8 cellular contexts compared by ENCODE assay signal in genomic region chr14:99575043-99576023, GRCh38. TPM values are rescaled to one million over a fixed set of nuclear protein-coding genes. Genes with fewer than 3 reads are reported as not detected.
DNase-seq lines count a peak whose midpoint lies in the region; ATAC-seq and TF ChIP-seq lines count a peak whose summit lies in the region.

No MANE protein-coding gene starts in this region.

- DNase-seq in NT2/D1 (ENCODE audit: low read depth, low spot score) (no peak), glomerular visceral epithelial cell (ENCODE audit: extremely low spot score) (peak; percentile 93), sigmoid colon (no peak), NCI-H510A treated with DMSO at 0.1 percent for 48 hours (lab: John Stamatoyannopoulos, UW) (no peak)
- DNase-seq in activated T-cell treated with anti-CD3 and anti-CD28 coated beads, Interleukin-2, amount 50 U/mL, for 1 hour = no peak

- intact Hi-C loops in sigmoid colon (cut with DNase I) = no loop called here

- WGBS in sigmoid colon, 2 donors = 41 to 72% methylated on average over 22 of the region's 22 CpGs

- H3K36me3 ChIP-seq in NT2/D1 (ENCODE audit: insufficient read depth, insufficient read length, low read length) (peaks cover 17% of the 10 kb centered on the region), sigmoid colon (no peaks in the 10 kb centered on the region)

- peak overlapping the region; percentile 74 for H3K9ac ChIP-seq in NT2/D1 (ENCODE audit: insufficient read length, low read depth)

- H3K4me1 ChIP-seq in NT2/D1 (ENCODE audit: insufficient read depth, insufficient read length) = peaks cover 44% of the 10 kb centered on the region
- peaks cover 0 to 100% (median 99%) of the 10 kb centered on the region in 4 donors for H3K4me1 ChIP-seq in sigmoid colon

- no peak for TF ChIP-seq EP300 in sigmoid colon (IDR thresholded peaks at IDR 0.05)

- ATAC-seq in HG03139 (IDR thresholded peaks at IDR 0.05; ENCODE audit: unreplicated experiment) = no peak
- no peak for ATAC-seq in GM21717 (IDR thresholded peaks at IDR 0.05; ENCODE audit: unreplicated experiment)

- no peaks in the 10 kb centered on the region for H3K9me3 ChIP-seq in NT2/D1 (ENCODE audit: insufficient read depth, low read length)
- no peaks in the 10 kb centered on the region for H3K9me3 ChIP-seq in sigmoid colon

- TF ChIP-seq POLR2A in sigmoid colon (IDR thresholded peaks at IDR 0.05) = no peak

- H3K27ac ChIP-seq in sigmoid colon = peak overlapping the region; percentile 81 to 94 (median 86)

- TF ChIP-seq CTCF in GM12875 (IDR thresholded peaks at IDR 0.05; ENCODE audit: borderline replicate concordance, insufficient read depth, low read depth, low read length) = peak; percentile 22; the same call in 1 of the 2 replicates
- peak in 1 of 4 experiments; percentile 47 for TF ChIP-seq CTCF in sigmoid colon (IDR thresholded peaks at IDR 0.05)

- H3K27me3 ChIP-seq in NT2/D1 (ENCODE audit: insufficient read depth, insufficient read length) = no peaks in the 10 kb centered on the region
- H3K27me3 ChIP-seq in sigmoid colon = no peaks in the 10 kb centered on the region

- H3K4me3 ChIP-seq in GM12875 (ENCODE audit: low read depth, low read length) (no peak overlapping the region), NT2/D1 (ENCODE audit: insufficient read length, low read depth) (no peak overlapping the region), sigmoid colon (no peak overlapping the region)

RNA-seq across cellular contexts. Expression of gene CCDC85C, which starts 28.7 kb away (rescaled TPM):
- total RNA-seq in sigmoid colon = 10 to 100 TPM; 11.4 to 31.9 (median 23.9) TPM
- polyA plus RNA-seq in sigmoid colon = 10 to 100 TPM; 12.6 to 79.0 (median 49.9) TPM
